ENCODE assay signal across 1 cellular context in the genomic region with DNA sequence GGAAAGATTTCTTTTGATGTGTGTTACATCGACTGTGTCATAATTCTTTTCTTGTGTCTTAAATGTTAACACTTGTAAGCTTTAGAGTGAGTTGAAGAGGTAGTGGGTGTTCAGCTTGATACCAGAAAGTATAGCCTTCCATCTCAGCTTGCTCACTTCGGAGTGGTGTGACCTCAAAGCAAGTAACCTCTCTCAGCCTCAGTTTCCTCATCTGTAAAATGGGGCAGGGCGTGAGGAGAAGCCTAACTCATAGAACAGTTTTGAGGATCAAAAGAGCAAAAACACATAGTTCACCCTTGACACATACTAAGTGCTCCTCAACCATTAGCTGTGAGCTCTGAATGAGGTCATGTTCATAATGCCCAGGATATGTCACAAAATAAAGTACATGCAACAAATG.
TF ChIP-seq lines count a peak whose summit lies in the region.

No MANE protein-coding gene starts in this region.

TF ChIP-seq in K562, 482 proteins besides CTCF, POLR2A, EP300 and RAD21:
- peak in 1 of 2 experiments; percentile 31; a peak in 1 of 4 replicates for TF ChIP-seq RCOR1 (IDR thresholded peaks at IDR 0.05; ENCODE audit: borderline replicate concordance in 1 of 2, low read depth in 2 of 2, low read length in 2 of 2)
- TF ChIP-seq ADNP (tag; IDR thresholded peaks at IDR 0.05) = peak; percentile 28; the same call in 1 of the 2 replicates
- no peak for TF ChIP-seq EP400 (IDR thresholded peaks at IDR 0.05)
- TF ChIP-seq RBM25 (IDR thresholded peaks at IDR 0.05; ENCODE audit: low read depth, low read length, severe bottlenecking) = peak; percentile 88
- TF ChIP-seq BCOR (IDR thresholded peaks at IDR 0.05) = peak; percentile 77; the same call in 1 of the 2 replicates
TF ChIP-seq in K562: peak in this region for 4.
